In the genomic region with DNA sequence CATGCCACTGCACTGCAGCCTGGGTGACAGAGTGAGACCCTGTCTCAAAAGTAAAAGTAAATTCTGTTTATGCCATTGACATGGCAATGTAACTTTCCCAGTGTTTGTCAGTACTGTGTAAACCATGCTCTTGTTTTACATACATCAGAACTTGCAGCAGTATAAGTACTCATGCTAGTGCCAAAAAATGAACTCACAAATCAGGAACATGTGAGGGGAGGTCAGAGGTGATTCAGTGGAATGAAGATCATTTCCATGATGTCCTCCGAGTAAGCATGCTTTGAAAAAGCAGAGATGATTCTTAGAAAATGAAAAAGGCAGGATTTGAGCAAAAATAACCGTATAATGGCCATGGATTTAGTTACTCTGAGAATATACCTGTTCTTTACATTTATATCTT, we compare ENCODE assay signal across 26 cellular contexts.
DNase-seq lines count a peak whose midpoint lies in the region; ATAC-seq, FAIRE-seq and TF ChIP-seq lines count a peak whose summit lies in the region.
"Had no signal": no experiment of that assay in that cellular context is flagged by ENCODE, and none has a peak within 500 bp of the region (broad histone marks: within the 10 kb centered on the region; RNA-seq: fewer than 3 reads in every experiment).

No MANE protein-coding gene starts in this region.

- BruUV-seq in OCI-LY7 (replicated peaks; lab: Mats Ljungman, UMichigan) = no TSS peak

- TF ChIP-seq POLR2A in H54 (IDR thresholded peaks at IDR 0.05; ENCODE audit: low read depth, low read length) = no peak

- no peaks in the 10 kb centered on the region for H4K20me1 ChIP-seq in OCI-LY7 (ENCODE audit: insufficient read depth, low read length)

- H2AFZ ChIP-seq in OCI-LY7 (ENCODE audit: low read length) = no peak overlapping the region
- H2AFZ ChIP-seq: hepatocyte had no signal

- intact Hi-C loops in posterior cingulate gyrus (cut with DNase I) = no loop called here
- intact Hi-C loops in OCI-LY7 (cut with micrococcal nuclease; ENCODE audit: unreplicated experiment) = no loop called here

- FAIRE-seq in H54 (lab: Jason Lieb, UNC) = peak; percentile 20
- FAIRE-seq: frontal cortex, small intestine had no signal

- in situ Hi-C loops in astrocyte of the spinal cord (cut with HindIII; ENCODE audit: low sequenced_read_pairs) = no loop called here

- peaks cover 11% of the 10 kb centered on the region for H3K36me3 ChIP-seq in OCI-LY7 (ENCODE audit: insufficient read depth, low read length)

- no peak overlapping the region for H3K27ac ChIP-seq in OCI-LY7 (ENCODE audit: low read depth, low read length, poor library complexity, severe bottlenecking)
- H3K27ac ChIP-seq: RWPE1, suprapubic skin had no signal

- H3K4me3 ChIP-seq in astrocyte of the spinal cord (ENCODE audit: low read depth, low read length) (no peak overlapping the region), OCI-LY7 (ENCODE audit: low read depth, low read length, poor library complexity, severe bottlenecking) (no peak overlapping the region)
- H3K4me3 ChIP-seq: hepatocyte, suprapubic skin had no signal

- H3K9me3 ChIP-seq in OCI-LY7 (ENCODE audit: low read length) = no peaks in the 10 kb centered on the region
- H3K9me3 ChIP-seq: suprapubic skin had no signal

- H3K79me2 ChIP-seq in OCI-LY7 (ENCODE audit: insufficient read depth, low read depth, low read length) = no peaks in the 10 kb centered on the region

- no peak for DNase-seq in H54 (ENCODE audit: insufficient read length, low spot score)
- peak; percentile 34 for DNase-seq in astrocyte of the spinal cord (ENCODE audit: low read depth, low spot score)
- DNase-seq in fibroblast of the conjunctiva (ENCODE audit: low read depth) = peak; percentile 90
- DNase-seq in posterior cingulate gyrus = no peak
- no peak for DNase-seq in OCI-LY7 (ENCODE audit: low spot score)
- no peak for DNase-seq in NCI-H446 treated with DMSO at 0.1 percent for 48 hours (lab: John Stamatoyannopoulos, UW)
- DNase-seq: activated CD4-positive, alpha-beta T cell treated with anti-CD3 and anti-CD28 coated beads, Interleukin-2, amount 10 ng/mL, durations not matched to agents 24 days and 14 days; activated naive CD4-positive, alpha-beta T cell treated with anti-CD3 and anti-CD28 coated beads for 36 hours; activated T-cell treated with anti-CD3 and anti-CD28 coated beads, Interleukin-2, amount 50 U/mL, for 48 hours; H9; immature natural killer cell; naive B cell; NCI-H1092; NCI-H2029 treated with DMSO at 0.1 percent for 48 hours; NCI-H226; NCI-H774; occipital lobe; small intestine; stimulated activated CD4-positive, alpha-beta T cell treated with anti-CD3 and anti-CD28 coated beads, Interleukin-2, amount 100 ng/mL, for 48 hours had no signal

- H3K4me1 ChIP-seq in OCI-LY7 (ENCODE audit: insufficient read depth, low read length, poor library complexity, severe bottlenecking) = no peaks in the 10 kb centered on the region
- H3K4me1 ChIP-seq: suprapubic skin had no signal

- ATAC-seq in GM18867 (IDR thresholded peaks at IDR 0.05; ENCODE audit: unreplicated experiment) = no peak
- ATAC-seq: left lobe of liver; stimulated activated memory B cell treated with anti-CD40 and anti-IgM and Interleukin-4, amounts not matched to agents 10 μg/mL and 1 μg/mL and 100 μg/mL, for 72 hours had no signal

- CTCF ChIA-PET in OCI-LY7 (lab: Charles Lee; ENCODE audit: unreplicated experiment) = no interaction called here

- H3K9me2 ChIP-seq in OCI-LY7 (ENCODE audit: insufficient read depth, low read length) = no peaks in the 10 kb centered on the region

- no peak overlapping the region for H3K4me2 ChIP-seq in OCI-LY7 (ENCODE audit: low read length)
- H3K4me2 ChIP-seq: hepatocyte had no signal

- POLR2A ChIA-PET in OCI-LY7 (lab: Charles Lee) = no interaction called here

- TF ChIP-seq CTCF in astrocyte of the spinal cord (IDR thresholded peaks at IDR 0.05; ENCODE audit: low read depth, low read length) (no peak), OCI-LY7 (conservative IDR thresholded peaks at IDR 0.05; ENCODE audit: low read length) (no peak)

Comparison
In these comparisons a context has a peak if more than half of its experiments do, and no peak if none do; other contexts are left out.
1. DNase-seq: peak in astrocyte of the spinal cord (single experiment) and fibroblast of the conjunctiva (single experiment); none in H54 (single experiment), posterior cingulate gyrus (0 of 10), OCI-LY7 (single experiment) and NCI-H446 treated with DMSO at 0.1 percent for 48 hours (single experiment).